In the genomic region with DNA sequence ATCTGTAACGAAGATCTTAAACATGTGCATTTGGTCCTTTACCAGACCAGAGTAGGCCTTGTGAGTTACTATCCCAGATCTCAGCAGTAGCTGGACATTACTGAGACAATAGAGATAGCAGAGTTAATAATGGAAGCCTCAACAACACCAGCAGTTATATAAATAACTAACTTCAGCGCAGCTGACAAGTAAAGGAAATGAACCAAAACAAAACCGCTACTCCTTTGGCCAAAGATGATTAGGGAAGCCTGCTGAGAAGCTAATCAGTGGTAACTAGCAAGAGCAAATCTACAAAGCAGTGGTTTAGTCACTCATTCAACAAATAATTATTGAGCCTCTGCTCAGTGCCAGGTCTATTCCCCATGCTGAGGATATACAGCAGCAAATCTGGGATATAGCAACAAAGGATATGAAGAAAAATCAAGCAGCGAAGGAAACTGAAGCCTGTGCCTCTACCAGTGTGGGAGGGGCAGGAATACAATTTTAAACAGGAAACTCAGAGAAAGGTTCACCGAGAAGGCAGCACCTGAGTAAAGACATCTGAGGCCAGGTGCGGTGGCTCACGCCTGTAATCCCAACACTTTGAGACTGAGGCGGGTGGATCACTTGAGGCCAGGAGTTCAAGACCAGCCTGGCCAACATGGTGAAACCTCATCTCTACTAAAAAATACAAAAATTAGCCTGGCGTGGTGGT, we compare ENCODE assay signal across 9 cellular contexts.
A peak's percentile ranks its signal among the peaks of the same experiment; 100 is the strongest.
DNase-seq lines count a peak whose midpoint lies in the region; ATAC-seq, FAIRE-seq and TF ChIP-seq lines count a peak whose summit lies in the region.
"Had no signal": no experiment of that assay in that cellular context is flagged by ENCODE, and none has a peak within 500 bp of the region (broad histone marks: within the 10 kb centered on the region; RNA-seq: fewer than 3 reads in every experiment).

No MANE protein-coding gene starts in this region.

- H3K4me3 Mint-ChIP-seq in HFFc6, result no peak overlapping the region

- peaks cover 2% of the 10 kb centered on the region; the same call in 1 of the 2 replicates for H3K27me3 Mint-ChIP-seq in HFFc6 (ENCODE audit: insufficient read depth)

- ATAC-seq in GM21737 (IDR thresholded peaks at IDR 0.05; ENCODE audit: unreplicated experiment), result peak; percentile 36
- ATAC-seq in right cardiac atrium, result peak; percentile 54 to 61
- no peak for ATAC-seq in HG02870 (IDR thresholded peaks at IDR 0.05; ENCODE audit: unreplicated experiment)

- no peak for TF ChIP-seq CTCF in GM10248 (IDR thresholded peaks at IDR 0.05; ENCODE audit: control extremely low read depth, extremely low read depth, low read depth, missing control alignments)
- no peak for TF ChIP-seq CTCF in OCI-LY7 (conservative IDR thresholded peaks at IDR 0.05; ENCODE audit: low read length)
- TF ChIP-seq CTCF in HFFc6 (IDR thresholded peaks at IDR 0.05), result no peak

- POLR2A ChIA-PET in GM10248 (lab: Yijun Ruan, JAX) (interaction anchor here (0.9 kb wide), 1 partner anchor 8 kb away, joined by 3 read pairs; no protein-coding TSS in a partner anchor), OCI-LY7 (lab: Charles Lee) (interaction anchor here (1.0 to 1.7 kb wide), 2 partner anchors 8 to 10 kb away, joined by 3 to 7 read pairs; no protein-coding TSS in a partner anchor)

- peaks cover 27% of the 10 kb centered on the region for H3K79me2 ChIP-seq in OCI-LY7 (ENCODE audit: insufficient read depth, low read depth, low read length)

- peak overlapping the region; percentile 83 for H2AFZ ChIP-seq in OCI-LY7 (ENCODE audit: low read length)

- TF ChIP-seq POLR2A in H54 (IDR thresholded peaks at IDR 0.05; ENCODE audit: low read depth, low read length), result no peak

- peaks cover 3% of the 10 kb centered on the region; the same call in 1 of the 2 replicates for H3K36me3 ChIP-seq in OCI-LY7 (ENCODE audit: insufficient read depth, low read length)

- no peaks in the 10 kb centered on the region for H3K4me1 Mint-ChIP-seq in HFFc6 (ENCODE audit: low read depth)

- H3K9me3 Mint-ChIP-seq in HFFc6, result peaks cover 41% of the 10 kb centered on the region

- intact Hi-C loops in OCI-LY7 (cut with micrococcal nuclease; ENCODE audit: unreplicated experiment) (no loop called here), right cardiac atrium (cut with DNase I) (no loop called here)

- H3K9me3 ChIP-seq in OCI-LY7 (ENCODE audit: low read length) (no peaks in the 10 kb centered on the region), right cardiac atrium (ENCODE audit: control insufficient read depth, low read length) (no peaks in the 10 kb centered on the region)

- H3K36me3 Mint-ChIP-seq in HFFc6 (ENCODE audit: low read depth), result no peaks in the 10 kb centered on the region

- DNase-seq in GM10248 (ENCODE audit: extremely low spot score), result peak; percentile 26
- DNase-seq in OCI-LY7 (ENCODE audit: low spot score), result peak; percentile 60
- DNase-seq in right cardiac atrium, result no peak
- no peak for DNase-seq in HFFc6
- DNase-seq in H54 (ENCODE audit: insufficient read length, low spot score), result no peak
- no peak for DNase-seq in cortex of kidney (lab: John Stamatoyannopoulos, UW)
- DNase-seq: DND-41 had no signal

- H3K4me3 ChIP-seq in OCI-LY7 (ENCODE audit: low read depth, low read length, poor library complexity, severe bottlenecking) (peak overlapping the region; percentile 31), right cardiac atrium (ENCODE audit: low read length) (no peak overlapping the region)

- BruUV-seq in OCI-LY7 (replicated peaks; lab: Mats Ljungman, UMichigan), result no TSS peak

- peak overlapping the region; percentile 71 for H3K4me2 ChIP-seq in OCI-LY7 (ENCODE audit: low read length)

- no peaks in the 10 kb centered on the region for H3K9me2 ChIP-seq in OCI-LY7 (ENCODE audit: insufficient read depth, low read length)

- CTCF ChIA-PET in GM10248 (lab: Yijun Ruan, JAX), result interaction anchor here (1.7 to 10.5 kb wide), 2 partner anchors 9 to 59 kb away, joined by 9 to 54 read pairs; no protein-coding TSS in a partner anchor
- CTCF ChIA-PET in OCI-LY7 (lab: Charles Lee; ENCODE audit: unreplicated experiment), result no interaction called here

- H3K27me3 ChIP-seq in right cardiac atrium (ENCODE audit: control insufficient read depth, insufficient read depth), result no peaks in the 10 kb centered on the region

- H3K27ac ChIP-seq in OCI-LY7 (ENCODE audit: low read depth, low read length, poor library complexity, severe bottlenecking) (peak overlapping the region; percentile 94), right cardiac atrium (ENCODE audit: low read length) (peak overlapping the region; percentile 61)

- FAIRE-seq in H54 (lab: Jason Lieb, UNC), result no peak

- H3K4me1 ChIP-seq in OCI-LY7 (ENCODE audit: insufficient read depth, low read length, poor library complexity, severe bottlenecking) (peaks cover 43% of the 10 kb centered on the region), right cardiac atrium (ENCODE audit: control insufficient read depth, insufficient read depth, low read length) (peaks cover 3% of the 10 kb centered on the region)

- peaks cover 4% of the 10 kb centered on the region; the same call in 1 of the 2 replicates for H4K20me1 ChIP-seq in OCI-LY7 (ENCODE audit: insufficient read depth, low read length)

- no peak overlapping the region for H3K27ac Mint-ChIP-seq in HFFc6

- 58% methylated on average over 9 of the region's 9 CpGs for WGBS in right cardiac atrium

Comparison
In these comparisons a context has a peak if more than half of its experiments do, and no peak if none do; other contexts are left out.
1. DNase-seq: peak in GM10248 (single experiment) and OCI-LY7 (single experiment); none in right cardiac atrium (0 of 3), HFFc6 (single experiment), H54 (single experiment) and cortex of kidney (single experiment).